In genomic region chr18:62498616-62499262, GRCh38 we compare ENCODE assay signal across 1 cellular context.
TF ChIP-seq lines count a peak whose summit lies in the region.

No MANE protein-coding gene starts in this region.

TF ChIP-seq in GM23338, 12 proteins besides CTCF, POLR2A, EP300 and RAD21 (continued from another document):
- TF ChIP-seq, protein P1, sequence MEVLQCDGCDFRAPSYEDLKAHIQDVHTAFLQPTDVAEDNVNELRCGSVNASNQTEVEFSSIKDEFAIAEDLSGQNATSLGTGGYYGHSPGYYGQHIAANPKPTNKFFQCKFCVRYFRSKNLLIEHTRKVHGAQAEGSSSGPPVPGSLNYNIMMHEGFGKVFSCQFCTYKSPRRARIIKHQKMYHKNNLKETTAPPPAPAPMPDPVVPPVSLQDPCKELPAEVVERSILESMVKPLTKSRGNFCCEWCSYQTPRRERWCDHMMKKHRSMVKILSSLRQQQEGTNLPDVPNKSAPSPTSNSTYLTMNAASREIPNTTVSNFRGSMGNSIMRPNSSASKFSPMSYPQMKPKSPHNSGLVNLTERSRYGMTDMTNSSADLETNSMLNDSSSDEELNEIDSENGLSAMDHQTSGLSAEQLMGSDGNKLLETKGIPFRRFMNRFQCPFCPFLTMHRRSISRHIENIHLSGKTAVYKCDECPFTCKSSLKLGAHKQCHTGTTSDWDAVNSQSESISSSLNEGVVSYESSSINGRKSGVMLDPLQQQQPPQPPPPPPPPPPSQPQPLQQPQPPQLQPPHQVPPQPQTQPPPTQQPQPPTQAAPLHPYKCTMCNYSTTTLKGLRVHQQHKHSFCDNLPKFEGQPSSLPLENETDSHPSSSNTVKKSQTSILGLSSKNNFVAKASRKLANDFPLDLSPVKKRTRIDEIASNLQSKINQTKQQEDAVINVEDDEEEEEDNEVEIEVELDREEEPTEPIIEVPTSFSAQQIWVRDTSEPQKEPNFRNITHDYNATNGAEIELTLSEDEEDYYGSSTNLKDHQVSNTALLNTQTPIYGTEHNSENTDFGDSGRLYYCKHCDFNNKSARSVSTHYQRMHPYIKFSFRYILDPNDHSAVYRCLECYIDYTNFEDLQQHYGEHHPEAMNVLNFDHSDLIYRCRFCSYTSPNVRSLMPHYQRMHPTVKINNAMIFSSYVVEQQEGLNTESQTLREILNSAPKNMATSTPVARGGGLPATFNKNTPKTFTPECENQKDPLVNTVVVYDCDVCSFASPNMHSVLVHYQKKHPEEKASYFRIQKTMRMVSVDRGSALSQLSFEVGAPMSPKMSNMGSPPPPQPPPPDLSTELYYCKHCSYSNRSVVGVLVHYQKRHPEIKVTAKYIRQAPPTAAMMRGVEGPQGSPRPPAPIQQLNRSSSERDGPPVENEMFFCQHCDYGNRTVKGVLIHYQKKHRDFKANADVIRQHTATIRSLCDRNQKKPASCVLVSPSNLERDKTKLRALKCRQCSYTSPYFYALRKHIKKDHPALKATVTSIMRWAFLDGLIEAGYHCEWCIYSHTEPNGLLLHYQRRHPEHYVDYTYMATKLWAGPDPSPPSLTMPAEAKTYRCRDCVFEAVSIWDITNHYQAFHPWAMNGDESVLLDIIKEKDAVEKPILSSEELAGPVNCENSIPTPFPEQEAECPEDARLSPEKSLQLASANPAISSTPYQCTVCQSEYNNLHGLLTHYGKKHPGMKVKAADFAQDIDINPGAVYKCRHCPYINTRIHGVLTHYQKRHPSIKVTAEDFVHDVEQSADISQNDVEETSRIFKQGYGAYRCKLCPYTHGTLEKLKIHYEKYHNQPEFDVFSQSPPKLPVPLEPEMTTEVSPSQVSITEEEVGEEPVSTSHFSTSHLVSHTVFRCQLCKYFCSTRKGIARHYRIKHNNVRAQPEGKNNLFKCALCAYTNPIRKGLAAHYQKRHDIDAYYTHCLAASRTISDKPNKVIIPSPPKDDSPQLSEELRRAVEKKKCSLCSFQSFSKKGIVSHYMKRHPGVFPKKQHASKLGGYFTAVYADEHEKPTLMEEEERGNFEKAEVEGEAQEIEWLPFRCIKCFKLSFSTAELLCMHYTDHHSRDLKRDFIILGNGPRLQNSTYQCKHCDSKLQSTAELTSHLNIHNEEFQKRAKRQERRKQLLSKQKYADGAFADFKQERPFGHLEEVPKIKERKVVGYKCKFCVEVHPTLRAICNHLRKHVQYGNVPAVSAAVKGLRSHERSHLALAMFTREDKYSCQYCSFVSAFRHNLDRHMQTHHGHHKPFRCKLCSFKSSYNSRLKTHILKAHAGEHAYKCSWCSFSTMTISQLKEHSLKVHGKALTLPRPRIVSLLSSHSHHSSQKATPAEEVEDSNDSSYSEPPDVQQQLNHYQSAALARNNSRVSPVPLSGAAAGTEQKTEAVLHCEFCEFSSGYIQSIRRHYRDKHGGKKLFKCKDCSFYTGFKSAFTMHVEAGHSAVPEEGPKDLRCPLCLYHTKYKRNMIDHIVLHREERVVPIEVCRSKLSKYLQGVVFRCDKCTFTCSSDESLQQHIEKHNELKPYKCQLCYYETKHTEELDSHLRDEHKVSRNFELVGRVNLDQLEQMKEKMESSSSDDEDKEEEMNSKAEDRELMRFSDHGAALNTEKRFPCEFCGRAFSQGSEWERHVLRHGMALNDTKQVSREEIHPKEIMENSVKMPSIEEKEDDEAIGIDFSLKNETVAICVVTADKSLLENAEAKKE (CRISPR knock-in tag; IDR thresholded peaks at IDR 0.05), result no peak
